9 cellular contexts compared by ENCODE assay signal in genomic region chrX:125132274-125132673, GRCh38.
DNase-seq lines count a peak whose midpoint lies in the region; ATAC-seq, FAIRE-seq and TF ChIP-seq lines count a peak whose summit lies in the region.
"Had no signal": no experiment of that assay in that cellular context is flagged by ENCODE, and none has a peak within 500 bp of the region (broad histone marks: within the 10 kb centered on the region; RNA-seq: fewer than 3 reads in every experiment).

No MANE protein-coding gene starts in this region.

- DNase-seq in GM10248 (ENCODE audit: extremely low spot score), result peak; percentile 6
- peak; percentile 6 for DNase-seq in RCC 7860 (ENCODE audit: low spot score)
- no peak for DNase-seq in left lung
- DNase-seq in germinal center (ENCODE audit: low spot score), result no peak
- no peak for DNase-seq in transverse colon
- no peak for DNase-seq in OCI-M2 (lab: John Stamatoyannopoulos, UW; ENCODE audit: unreplicated experiment)
- DNase-seq: NCI-H1092 treated with DMSO at 0.1 percent for 48 hours had no signal

- H3K4me1 ChIP-seq in left lung (no peaks in the 10 kb centered on the region), transverse colon (no peaks in the 10 kb centered on the region)

- POLR2A ChIA-PET in GM10248 (lab: Yijun Ruan, JAX), result no interaction called here

- ATAC-seq in HG02759 (IDR thresholded peaks at IDR 0.05; ENCODE audit: unreplicated experiment), result peak; percentile 56
- ATAC-seq in left lung, result peak; percentile 31
- no peak for ATAC-seq in GM21786 (IDR thresholded peaks at IDR 0.05; ENCODE audit: unreplicated experiment)

- no peaks in the 10 kb centered on the region for H3K27me3 ChIP-seq in left lung
- no peaks in the 10 kb centered on the region for H3K27me3 ChIP-seq in transverse colon

- CTCF ChIA-PET in GM10248 (lab: Yijun Ruan, JAX), result interaction anchor here (1.0 to 2.9 kb wide), 8 partner anchors 8 to 744 kb away, joined by 3 to 11 read pairs (median 5); no protein-coding TSS in a partner anchor

- H3K4me3 ChIP-seq in left lung (no peak overlapping the region), transverse colon (no peak overlapping the region)

- intact Hi-C loops in left lung (cut with DNase I), result no loop called here
- intact Hi-C loops in transverse colon (cut with DNase I; ENCODE audit: low total_unique reads), result no loop called here

- H3K36me3 ChIP-seq in left lung (no peaks in the 10 kb centered on the region), transverse colon (no peaks in the 10 kb centered on the region)

- TF ChIP-seq EP300 in transverse colon (IDR thresholded peaks at IDR 0.05; ENCODE audit: low read depth), result no peak

- in situ Hi-C loops in transverse colon (cut with MboI; ENCODE audit: low pct_ligation_motif_present in 1 of 4, low pct_unique_long_range_greater_than_20kb in 1 of 4, low sequenced_read_pairs in 3 of 4), result no loop called here

- H3K27ac ChIP-seq in left lung (no peak overlapping the region), transverse colon (no peak overlapping the region)

- H3K9me3 ChIP-seq in left lung (no peaks in the 10 kb centered on the region), transverse colon (no peaks in the 10 kb centered on the region)

- TF ChIP-seq POLR2A in transverse colon (IDR thresholded peaks at IDR 0.05), result no peak

- TF ChIP-seq CTCF in GM10248 (IDR thresholded peaks at IDR 0.05; ENCODE audit: control extremely low read depth, extremely low read depth, low read depth, missing control alignments) (peak; percentile 33), left lung (IDR thresholded peaks at IDR 0.05) (peak in 1 of 2 donors; percentile 18), transverse colon (IDR thresholded peaks at IDR 0.05) (peak in 1 of 5 experiments; percentile 28)

- FAIRE-seq in RCC 7860 (lab: Jason Lieb, UNC), result no peak

- 48% methylated on average over 2 of the region's 2 CpGs; no CpG with 5 or more reads in 1 of the 2 donors for WGBS in transverse colon (ENCODE audit: low coverage in 1 of 2), 2 donors

Comparison
In these comparisons a context has a peak if more than half of its experiments do, and no peak if none do; other contexts are left out.
1. DNase-seq: peak in GM10248 (single experiment) and RCC 7860 (single experiment); none in left lung (0 of 2), germinal center (single experiment), transverse colon (single experiment) and OCI-M2 (single experiment).